ENCODE assay signal across 8 cellular contexts in genomic region chr7:149028346-149029109, GRCh38. TPM values are rescaled to one million over a fixed set of nuclear protein-coding genes. Genes with fewer than 3 reads are reported as not detected.
DNase-seq lines count a peak whose midpoint lies in the region; ATAC-seq lines count a peak whose summit lies in the region.

TSS of gene PDIA4 (minus strand) at chr7:149028505. CDS start at chr7:149028408, 97 bp downstream.

- peaks cover 34% of the 10 kb centered on the region for H3K36me3 Mint-ChIP-seq in dendritic cell treated with granulocyte-macrophage colony-stimulating factor and Interleukin-4, amounts not matched to agents 40 ng/mL and 50 ng/mL, for 4 days (ENCODE audit: low read depth)

- peaks cover 35% of the 10 kb centered on the region for H3K4me1 Mint-ChIP-seq in dendritic cell treated with granulocyte-macrophage colony-stimulating factor and Interleukin-4, amounts not matched to agents 40 ng/mL and 50 ng/mL, for 4 days (ENCODE audit: low read depth)

- H3K27ac Mint-ChIP-seq in dendritic cell treated with granulocyte-macrophage colony-stimulating factor and Interleukin-4, amounts not matched to agents 40 ng/mL and 50 ng/mL, for 4 days = peak within 1 kb of the TSS; percentile 97

- H3K27me3 Mint-ChIP-seq in dendritic cell treated with granulocyte-macrophage colony-stimulating factor and Interleukin-4, amounts not matched to agents 40 ng/mL and 50 ng/mL, for 4 days = peaks cover 5% of the 10 kb centered on the region

- peak; percentile 88 for ATAC-seq in GM19372 (IDR thresholded peaks at IDR 0.05; ENCODE audit: low read depth, unreplicated experiment)
- peak; percentile 90 for ATAC-seq in HG03558 (IDR thresholded peaks at IDR 0.05; ENCODE audit: extremely low read depth, unreplicated experiment)
- peak; percentile 88 for ATAC-seq in left lobe of liver

- H3K4me3 Mint-ChIP-seq in dendritic cell treated with granulocyte-macrophage colony-stimulating factor and Interleukin-4, amounts not matched to agents 40 ng/mL and 50 ng/mL, for 4 days = peak within 1 kb of the TSS; percentile 96

- intact Hi-C loops in dendritic cell treated with granulocyte-macrophage colony-stimulating factor and Interleukin-4, amounts not matched to agents 40 ng/mL and 50 ng/mL, for 4 days (cut with micrococcal nuclease) = loop anchor here (1.0 to 5.0 kb wide), 4 partner anchors 37 to 98 kb away; partner anchors contain the start of genes ZNF425 and ZNF786

- H3K9me3 Mint-ChIP-seq in dendritic cell treated with granulocyte-macrophage colony-stimulating factor and Interleukin-4, amounts not matched to agents 40 ng/mL and 50 ng/mL, for 4 days = no peaks in the 10 kb centered on the region

- DNase-seq in CD1c-positive myeloid dendritic cell (ENCODE audit: extremely low spot score) = peak; percentile 99
- DNase-seq in NCI-H748 treated with DMSO at 0.1 percent for 48 hours (lab: John Stamatoyannopoulos, UW) = peak; percentile 97
- DNase-seq in activated CD4-positive, alpha-beta T cell treated with anti-CD3 and anti-CD28 coated beads, Interleukin-2, amount 50 U/mL, for 24 hours (ENCODE audit: low read depth in 1 of 2, low spot score in 1 of 2) = peak; percentile 99
- peak; percentile 100 for DNase-seq in left lobe of liver (ENCODE audit: low spot score)
- DNase-seq in stimulated activated CD4-positive, alpha-beta T cell treated with anti-CD3 and anti-CD28 coated beads, Interleukin-2, amount 100 ng/mL, for 4 hours (ENCODE audit: low read depth) = peak; percentile 100

RNA-seq across cellular contexts. Expression of gene PDIA4, which starts in this region (rescaled TPM):
- 266 TPM for total RNA-seq in left lobe of liver

Comparison
In these comparisons a context has a peak if more than half of its experiments do, and no peak if none do; other contexts are left out.
1. Peak in every context shown above with its lines: DNase-seq and ATAC-seq.